In the genomic region with DNA sequence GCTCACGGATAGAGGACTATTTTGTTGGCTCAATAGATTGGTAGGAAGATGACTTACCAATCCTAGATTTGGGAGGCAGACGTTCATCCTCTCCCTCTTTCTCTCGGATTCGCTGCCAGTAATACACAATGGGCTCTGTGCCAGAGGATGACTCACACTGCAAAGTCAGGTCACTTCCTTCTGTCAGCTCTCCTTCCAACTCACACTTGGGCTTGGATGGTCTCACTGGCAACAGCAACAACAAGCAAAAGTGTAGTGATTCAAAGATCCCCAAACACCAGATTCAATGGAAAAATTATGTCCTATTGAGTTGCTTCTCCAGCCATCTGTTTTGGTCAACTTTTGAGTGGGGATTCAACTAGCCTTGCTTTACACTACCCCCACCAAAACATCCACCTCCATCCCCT, we compare ENCODE assay signal across 1 cellular context.
TF ChIP-seq lines count a peak whose summit lies in the region.

No MANE protein-coding gene starts in this region.

TF ChIP-seq in K562, 482 proteins besides CTCF, POLR2A, EP300 and RAD21 (continued from another document):
- TF ChIP-seq SFPQ (IDR thresholded peaks at IDR 0.05; ENCODE audit: low read depth, low read length) (no peak), PKNOX1 (IDR thresholded peaks at IDR 0.05) (peak; percentile 48), RBM14 (IDR thresholded peaks at IDR 0.05; ENCODE audit: borderline replicate concordance, insufficient read depth, low read depth, low read length) (no peak), CREBBP (IDR thresholded peaks at IDR 0.05; ENCODE audit: low read depth, low read length) (no peak), ERF (CRISPR knock-in tag; IDR thresholded peaks at IDR 0.05) (no peak), ZNF263 (CRISPR knock-in tag; IDR thresholded peaks at IDR 0.05; ENCODE audit: borderline replicate concordance) (no peak), KDM4B (IDR thresholded peaks at IDR 0.05; ENCODE audit: borderline replicate concordance in 2 of 2, low read depth in 1 of 2) (no peak), ZKSCAN3 (CRISPR knock-in tag; IDR thresholded peaks at IDR 0.05) (no peak), ZNF280A (IDR thresholded peaks at IDR 0.05; ENCODE audit: low read depth, partially characterized antibody) (no peak)
- TF ChIP-seq, protein P1, sequence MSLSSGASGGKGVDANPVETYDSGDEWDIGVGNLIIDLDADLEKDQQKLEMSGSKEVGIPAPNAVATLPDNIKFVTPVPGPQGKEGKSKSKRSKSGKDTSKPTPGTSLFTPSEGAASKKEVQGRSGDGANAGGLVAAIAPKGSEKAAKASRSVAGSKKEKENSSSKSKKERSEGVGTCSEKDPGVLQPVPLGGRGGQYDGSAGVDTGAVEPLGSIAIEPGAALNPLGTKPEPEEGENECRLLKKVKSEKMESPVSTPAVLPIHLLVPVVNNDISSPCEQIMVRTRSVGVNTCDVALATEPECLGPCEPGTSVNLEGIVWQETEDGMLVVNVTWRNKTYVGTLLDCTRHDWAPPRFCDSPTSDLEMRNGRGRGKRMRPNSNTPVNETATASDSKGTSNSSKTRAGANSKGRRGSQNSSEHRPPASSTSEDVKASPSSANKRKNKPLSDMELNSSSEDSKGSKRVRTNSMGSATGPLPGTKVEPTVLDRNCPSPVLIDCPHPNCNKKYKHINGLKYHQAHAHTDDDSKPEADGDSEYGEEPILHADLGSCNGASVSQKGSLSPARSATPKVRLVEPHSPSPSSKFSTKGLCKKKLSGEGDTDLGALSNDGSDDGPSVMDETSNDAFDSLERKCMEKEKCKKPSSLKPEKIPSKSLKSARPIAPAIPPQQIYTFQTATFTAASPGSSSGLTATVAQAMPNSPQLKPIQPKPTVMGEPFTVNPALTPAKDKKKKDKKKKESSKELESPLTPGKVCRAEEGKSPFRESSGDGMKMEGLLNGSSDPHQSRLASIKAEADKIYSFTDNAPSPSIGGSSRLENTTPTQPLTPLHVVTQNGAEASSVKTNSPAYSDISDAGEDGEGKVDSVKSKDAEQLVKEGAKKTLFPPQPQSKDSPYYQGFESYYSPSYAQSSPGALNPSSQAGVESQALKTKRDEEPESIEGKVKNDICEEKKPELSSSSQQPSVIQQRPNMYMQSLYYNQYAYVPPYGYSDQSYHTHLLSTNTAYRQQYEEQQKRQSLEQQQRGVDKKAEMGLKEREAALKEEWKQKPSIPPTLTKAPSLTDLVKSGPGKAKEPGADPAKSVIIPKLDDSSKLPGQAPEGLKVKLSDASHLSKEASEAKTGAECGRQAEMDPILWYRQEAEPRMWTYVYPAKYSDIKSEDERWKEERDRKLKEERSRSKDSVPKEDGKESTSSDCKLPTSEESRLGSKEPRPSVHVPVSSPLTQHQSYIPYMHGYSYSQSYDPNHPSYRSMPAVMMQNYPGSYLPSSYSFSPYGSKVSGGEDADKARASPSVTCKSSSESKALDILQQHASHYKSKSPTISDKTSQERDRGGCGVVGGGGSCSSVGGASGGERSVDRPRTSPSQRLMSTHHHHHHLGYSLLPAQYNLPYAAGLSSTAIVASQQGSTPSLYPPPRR (CRISPR knock-in tag; IDR thresholded peaks at IDR 0.05; ENCODE audit: borderline replicate concordance): no peak
- TF ChIP-seq, protein P2, sequence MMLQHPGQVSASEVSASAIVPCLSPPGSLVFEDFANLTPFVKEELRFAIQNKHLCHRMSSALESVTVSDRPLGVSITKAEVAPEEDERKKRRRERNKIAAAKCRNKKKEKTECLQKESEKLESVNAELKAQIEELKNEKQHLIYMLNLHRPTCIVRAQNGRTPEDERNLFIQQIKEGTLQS (IDR thresholded peaks at IDR 0.05): peak; percentile 94
- TF ChIP-seq, protein P2 (CRISPR knock-in tag; conservative IDR thresholded peaks at IDR 0.05): peak; percentile 85; the same call in 1 of the 2 replicates
